In genomic region chr17:78240839-78241238, GRCh38 we compare ENCODE assay signal across 19 cellular contexts. TPM values are rescaled to one million over a fixed set of nuclear protein-coding genes. Genes with fewer than 3 reads are reported as not detected.
"Had no signal": no experiment of that assay in that cellular context is flagged by ENCODE, and none has a peak within 500 bp of the region (broad histone marks: within the 10 kb centered on the region; RNA-seq: fewer than 3 reads in every experiment).

No MANE protein-coding gene starts in this region.

- H3K9ac ChIP-seq: parathyroid adenoma had no signal

- ATAC-seq: gastroesophageal sphincter had no signal

- DNase-seq: activated gamma-delta T cell treated with Interleukin-2 at 50 U/mL for 16 hours; activated T-cell treated with anti-CD3 and anti-CD28 coated beads, Interleukin-2, amount 50 U/mL, for 1 hour; colonic mucosa; esophagus squamous epithelium; left cardiac atrium; stimulated activated CD4-positive, alpha-beta T cell treated with anti-CD3 and anti-CD28 coated beads, Interleukin-1b, Interleukin-23, amount 100 ng/mL, for 48 hours; stimulated activated naive CD8-positive, alpha-beta T cell treated with anti-CD3 and anti-CD28 coated beads, Interleukin-15, amount 100 ng/mL, for 72 hours; T1000; transverse colon had no signal

- H3K4me1 ChIP-seq: colonic mucosa, gastroesophageal sphincter, parathyroid adenoma, suprapubic skin, transverse colon, vagina had no signal

- H3K27me3 ChIP-seq: colonic mucosa, esophagus squamous epithelium, gastroesophageal sphincter, suprapubic skin, transverse colon, vagina had no signal

- H3K79me2 ChIP-seq: parathyroid adenoma had no signal

- H2AFZ ChIP-seq: parathyroid adenoma had no signal

- H3K36me3 ChIP-seq: colonic mucosa, esophagus squamous epithelium, gastroesophageal sphincter, suprapubic skin, transverse colon, vagina had no signal

- FAIRE-seq: astrocyte had no signal

- H3K9me3 ChIP-seq: colonic mucosa, esophagus squamous epithelium, gastroesophageal sphincter, suprapubic skin, transverse colon, vagina had no signal

- H3K27ac ChIP-seq: colonic mucosa, esophagus squamous epithelium, gastroesophageal sphincter, parathyroid adenoma, skin epidermis, suprapubic skin, transverse colon, vagina had no signal

- H3K4me3 ChIP-seq: colonic mucosa, esophagus squamous epithelium, gastroesophageal sphincter, skin epidermis, suprapubic skin, transverse colon, vagina had no signal

RNA-seq across cellular contexts. Expression of gene TMEM235, which starts 9.4 kb away (rescaled TPM):
- total RNA-seq: activated naive CD4-positive, alpha-beta T cell treated with anti-CD3 and anti-CD28 coated beads, Interleukin-2, amount 50 U/mL, for 72 hours; astrocyte; colonic mucosa; gastroesophageal sphincter; left cardiac atrium; liver; pulmonary artery endothelial cell; right cardiac atrium; suprapubic skin; transverse colon; vagina had no signal
- polyA plus RNA-seq: right cardiac atrium had no signal
